In the genomic region with DNA sequence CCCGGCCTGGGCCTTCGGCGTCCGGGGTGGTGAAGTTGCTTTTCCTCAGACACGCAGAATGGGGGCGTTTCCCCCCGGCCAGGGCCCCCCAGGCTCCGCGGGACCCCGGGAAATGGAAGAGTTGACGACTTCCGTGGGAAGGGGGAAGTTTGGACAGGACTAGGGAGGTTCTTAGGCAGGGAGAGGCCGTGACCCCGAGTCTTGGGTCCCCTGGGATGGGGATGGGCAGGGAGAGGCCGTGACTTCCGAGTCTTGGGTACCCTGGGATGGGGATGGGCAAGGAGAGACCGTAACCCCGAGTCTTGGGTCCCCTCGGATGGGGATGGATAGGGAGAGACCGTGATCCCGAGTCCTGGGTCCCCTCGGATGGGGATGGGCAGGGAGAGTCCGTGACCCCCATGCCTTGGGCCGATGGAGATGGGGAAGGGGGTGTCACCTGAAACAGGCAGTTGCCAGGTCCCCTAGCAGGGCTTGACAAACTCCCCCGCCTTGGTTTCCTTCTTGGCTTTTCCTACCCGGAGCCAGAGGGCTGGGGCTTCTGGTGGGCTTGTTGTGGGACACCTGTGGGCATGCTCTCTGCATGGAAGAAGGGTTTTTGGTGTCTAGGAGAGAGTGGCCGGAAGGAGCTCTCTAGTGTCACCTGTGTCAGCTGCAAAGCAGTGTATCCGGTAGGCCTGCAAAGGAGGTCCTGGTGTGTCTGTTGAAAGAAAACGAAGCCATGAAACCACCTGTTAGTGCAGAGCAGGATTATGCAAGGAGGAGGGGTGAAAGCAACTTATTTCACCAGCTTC, we compare ENCODE assay signal across 8 cellular contexts. TPM values are rescaled to one million over a fixed set of nuclear protein-coding genes. Genes with fewer than 3 reads are reported as not detected.
DNase-seq lines count a peak whose midpoint lies in the region; ATAC-seq lines count a peak whose summit lies in the region.

No MANE protein-coding gene starts in this region.

- H3K9me3 Mint-ChIP-seq in activated naive CD8-positive, alpha-beta T cell treated with anti-CD3 and anti-CD28 coated beads for 36 hours: no peaks in the 10 kb centered on the region

- H3K27me3 Mint-ChIP-seq in activated naive CD8-positive, alpha-beta T cell treated with anti-CD3 and anti-CD28 coated beads for 36 hours: peaks cover 3% of the 10 kb centered on the region

- peak overlapping the region; percentile 96 for H3K27ac Mint-ChIP-seq in activated naive CD8-positive, alpha-beta T cell treated with anti-CD3 and anti-CD28 coated beads for 36 hours

- in situ Hi-C loops in Caki2 (cut with HindIII; ENCODE audit: low pct_unique_long_range_greater_than_20kb, low sequenced_read_pairs): no loop called here

- H3K4me1 ChIP-seq in iPS DF 6.9 (ENCODE audit: control insufficient read depth, insufficient read depth, low read length): peaks cover 3% of the 10 kb centered on the region; the same call in 1 of the 2 replicates

- DNase-seq in Caki2 (ENCODE audit: low read depth) (peak; percentile 37), SHP77 treated with DMSO at 0.1 percent for 48 hours (lab: John Stamatoyannopoulos, UW) (peak; percentile 11), iPS DF 6.9 (ENCODE audit: low read depth, low spot score) (no peak), amygdala (lab: John Stamatoyannopoulos, UW) (no peak)
- DNase-seq in activated naive CD8-positive, alpha-beta T cell treated with anti-CD3 and anti-CD28 coated beads for 36 hours: peak; percentile 69
- peak; percentile 33 to 39 for DNase-seq in stimulated activated CD4-positive, alpha-beta T cell treated with anti-CD3 and anti-CD28 coated beads, Interleukin-12 subunit alpha, Interleukin-12 subunit beta, amount 100 ng/mL, for 24 hours (ENCODE audit: low read depth in 2 of 2)

- H3K9me3 ChIP-seq in iPS DF 6.9 (ENCODE audit: control insufficient read depth, insufficient read depth, low read length): no peaks in the 10 kb centered on the region

- ATAC-seq in GM19395 (IDR thresholded peaks at IDR 0.05; ENCODE audit: unreplicated experiment) (peak; percentile 75), HG03460 (IDR thresholded peaks at IDR 0.05; ENCODE audit: unreplicated experiment) (peak; percentile 82)

- no peaks in the 10 kb centered on the region for H3K27me3 ChIP-seq in iPS DF 6.9 (ENCODE audit: control insufficient read depth, insufficient read depth, low read length)

- H3K27ac ChIP-seq in iPS DF 6.9 (ENCODE audit: low read length): no peak overlapping the region

- H3K4me1 Mint-ChIP-seq in activated naive CD8-positive, alpha-beta T cell treated with anti-CD3 and anti-CD28 coated beads for 36 hours: peaks cover 19% of the 10 kb centered on the region

- H3K36me3 Mint-ChIP-seq in activated naive CD8-positive, alpha-beta T cell treated with anti-CD3 and anti-CD28 coated beads for 36 hours: peaks cover 9% of the 10 kb centered on the region

- peak overlapping the region; percentile 93 for H3K4me3 Mint-ChIP-seq in activated naive CD8-positive, alpha-beta T cell treated with anti-CD3 and anti-CD28 coated beads for 36 hours

- H3K4me3 ChIP-seq in iPS DF 6.9 (ENCODE audit: low read length): peak overlapping the region; percentile 91

- H3K36me3 ChIP-seq in iPS DF 6.9 (ENCODE audit: control insufficient read depth, insufficient read depth, low read length): peaks cover 12% of the 10 kb centered on the region

- WGBS in iPS DF 6.9 (ENCODE audit: insufficient coverage, insufficient read length): no CpG with 5 or more reads among the region's 29 CpGs

RNA-seq across cellular contexts. Expression of a gene that starts 1.1 kb away (rescaled TPM):
- total RNA-seq in Caki2 (2014; rRNA removed; shearing (Covaris generic); ENCODE audit: low replicate concordance): 5.9 and 6.5 TPM in 2 replicates
- 10 to 100 TPM; 44.5 to 46.5 TPM for total RNA-seq in activated naive CD8-positive, alpha-beta T cell treated with anti-CD3 and anti-CD28 coated beads for 36 hours

RNA-seq across cellular contexts. Expression of a gene that starts 9.6 kb away (rescaled TPM):
- 27.3 TPM in 2 replicates for total RNA-seq in Caki2 (2014; rRNA removed; shearing (Covaris generic); ENCODE audit: low replicate concordance)
- not detected for total RNA-seq in activated naive CD8-positive, alpha-beta T cell treated with anti-CD3 and anti-CD28 coated beads for 36 hours

Comparison
In these comparisons a context has a peak if more than half of its experiments do, and no peak if none do; other contexts are left out.
1. DNase-seq: peak in Caki2 (single experiment), SHP77 treated with DMSO at 0.1 percent for 48 hours (single experiment), activated naive CD8-positive, alpha-beta T cell treated with anti-CD3 and anti-CD28 coated beads for 36 hours (single experiment) and stimulated activated CD4-positive, alpha-beta T cell treated with anti-CD3 and anti-CD28 coated beads, Interleukin-12 subunit alpha, Interleukin-12 subunit beta, amount 100 ng/mL, for 24 hours (2 of 2); none in iPS DF 6.9 (single experiment) and amygdala (0 of 56).
2. RNA of a gene that starts 9.6 kb away (total RNA-seq): 27.3 TPM in Caki2; not detected in activated naive CD8-positive, alpha-beta T cell treated with anti-CD3 and anti-CD28 coated beads for 36 hours; every median in the first group is over 10 times any median in the second.